In genomic region chr14:24051789-24052655, GRCh38 we compare ENCODE assay signal across 8 cellular contexts. TPM values are rescaled to one million over a fixed set of nuclear protein-coding genes. Genes with fewer than 3 reads are reported as not detected.
DNase-seq lines count a peak whose midpoint lies in the region; ATAC-seq and TF ChIP-seq lines count a peak whose summit lies in the region.

CARMIL3 (plus strand) TSS chr14:24052009; CDS start chr14:24052154, 145 bp downstream.

- H3K27ac ChIP-seq in ectodermal cell (ENCODE audit: insufficient read depth, low read depth, low read length, poor library complexity, severe bottlenecking) (no peak within 1 kb of the TSS), lung (ENCODE audit: low read depth in 1 of 2, low read length in 1 of 2) (peak within 1 kb of the TSS; percentile 48 to 63)

- H3K36me3 ChIP-seq in ectodermal cell (ENCODE audit: control insufficient read depth, insufficient read depth, low read length) (no peaks in the 10 kb centered on the region), lung (ENCODE audit: control insufficient read depth in 2 of 2, insufficient read depth in 2 of 2, low read length in 2 of 2) (no peaks in the 10 kb centered on the region)

- DNase-seq in AG08395 (ENCODE audit: low spot score): peak; percentile 78
- DNase-seq in NCI-H446 treated with DMSO at 0.1 percent for 48 hours (lab: John Stamatoyannopoulos, UW): peak; percentile 55
- DNase-seq in activated CD4-positive, alpha-beta T cell treated with anti-CD3 and anti-CD28 coated beads, Interleukin-2, amount 50 U/mL, for 4 hours: peak; percentile 39 to 40
- peak; percentile 78 for DNase-seq in lung (ENCODE audit: low spot score)
- DNase-seq in stimulated activated CD8-positive, alpha-beta memory T cell treated with anti-CD3 and anti-CD28 coated beads, Interleukin-12 subunit alpha, Interleukin-12 subunit beta, amount 100 ng/mL, for 1 hour (ENCODE audit: low read depth): peak; percentile 30

- H3K27me3 ChIP-seq in ectodermal cell (ENCODE audit: control insufficient read depth, insufficient read depth, low read length, poor library complexity, severe bottlenecking): peaks cover 16% of the 10 kb centered on the region
- H3K27me3 ChIP-seq in lung (ENCODE audit: control insufficient read depth, insufficient read depth): no peaks in the 10 kb centered on the region

- H3K4me1 ChIP-seq in ectodermal cell (ENCODE audit: control insufficient read depth, insufficient read depth, low read length): peaks cover 5% of the 10 kb centered on the region
- H3K4me1 ChIP-seq in lung (ENCODE audit: control insufficient read depth in 2 of 2, insufficient read depth in 2 of 2, low read length in 2 of 2): peaks cover 0 to 7% of the 10 kb centered on the region in 2 donors

- peak; percentile 39 for TF ChIP-seq POLR2A in GM18526 (IDR thresholded peaks at IDR 0.05; ENCODE audit: extremely low read depth, insufficient read length)

- TF ChIP-seq CTCF in lung (IDR thresholded peaks at IDR 0.05; ENCODE audit: control extremely low read depth, extremely low read depth): no peak

- H3K9me3 ChIP-seq in ectodermal cell (ENCODE audit: control insufficient read depth, low read length) (no peaks in the 10 kb centered on the region), lung (ENCODE audit: control insufficient read depth in 2 of 2, insufficient read depth in 1 of 2, low read length in 1 of 2) (no peaks in the 10 kb centered on the region)

- peak within 1 kb of the TSS; percentile 70 for H3K4me3 ChIP-seq in ectodermal cell (ENCODE audit: insufficient read depth, low read depth, low read length)
- peak within 1 kb of the TSS; percentile 75 for H3K4me3 ChIP-seq in lung

- ATAC-seq in HG03066 (IDR thresholded peaks at IDR 0.05; ENCODE audit: low read depth, unreplicated experiment): peak; percentile 47
- peak; percentile 90 for ATAC-seq in lung (ENCODE audit: insufficient read depth, low FRiP score)

- WGBS in ectodermal cell, 2 experiments: 0% methylated on average over 92 of the region's 92 CpGs
- WGBS in lung, 2 donors: 1 to 2% methylated on average over 66 to 92 of the region's 92 CpGs

RNA-seq across cellular contexts. Expression of gene CARMIL3, which starts in this region (rescaled TPM):
- polyA plus RNA-seq in ectodermal cell (2013, experiment 1 of 4): 2.8 TPM
- 1.9 TPM for polyA plus RNA-seq in ectodermal cell (2013, experiment 2 of 4)
- polyA plus RNA-seq in ectodermal cell (2013, experiment 3 of 4): 1.9 TPM
- 2.2 TPM for polyA plus RNA-seq in ectodermal cell (2013, experiment 4 of 4)
- 1 to 10 TPM in 1 of 2 donors, under 1 TPM in 1; 0.37 to 2.4 TPM for total RNA-seq in lung
- under 1 TPM; 0.71 to 0.85 TPM for polyA plus RNA-seq in lung
